Comparison of ENCODE assay signal across 1 cellular context in genomic region chr10:51077507-51077906, GRCh38.
TF ChIP-seq lines count a peak whose summit lies in the region.

No MANE protein-coding gene starts in this region.

TF ChIP-seq in WTC11, 78 proteins besides CTCF, POLR2A, EP300 and RAD21 (continued from another document):
- no peak for TF ChIP-seq PRDM15 (CRISPR knock-in tag; IDR thresholded peaks at IDR 0.05)
- no peak for TF ChIP-seq KAT7 (CRISPR knock-in tag; IDR thresholded peaks at IDR 0.05; ENCODE audit: borderline replicate concordance)
- TF ChIP-seq ERG (CRISPR knock-in tag; IDR thresholded peaks at IDR 0.05), result no peak
